In genomic region chr16:82043680-82044584, GRCh38 we compare ENCODE assay signal across 12 cellular contexts. TPM values are rescaled to one million over a fixed set of nuclear protein-coding genes. Genes with fewer than 3 reads are reported as not detected.
A peak's percentile ranks its signal among the peaks of the same experiment; 100 is the strongest.
DNase-seq lines count a peak whose midpoint lies in the region; ATAC-seq and TF ChIP-seq lines count a peak whose summit lies in the region.
"Had no signal": no experiment of that assay in that cellular context is flagged by ENCODE, and none has a peak within 500 bp of the region (broad histone marks: within the 10 kb centered on the region; RNA-seq: fewer than 3 reads in every experiment).

No MANE protein-coding gene starts in this region.

- DNase-seq in HCT116 (ENCODE audit: low read depth, low spot score): no peak
- peak; percentile 87 for DNase-seq in astrocyte of the hippocampus (ENCODE audit: low read depth, low spot score)
- peak; percentile 35 for DNase-seq in kidney epithelial cell (ENCODE audit: low read depth)
- no peak for DNase-seq in upper lobe of right lung
- no peak for DNase-seq in NCI-H146 treated with DMSO at 0.1 percent for 48 hours (lab: John Stamatoyannopoulos, UW; ENCODE audit: unreplicated experiment)
- DNase-seq in anterior cingulate cortex (lab: John Stamatoyannopoulos, UW): no peak
- no peak for DNase-seq in NCI-H1417 treated with DMSO at 0.1 percent for 48 hours (lab: John Stamatoyannopoulos, UW)
- DNase-seq: activated CD8-positive, alpha-beta T cell treated with anti-CD3 and anti-CD28 coated beads for 36 hours; naive thymus-derived CD8-positive, alpha-beta T cell; NCI-H1417; T-helper 17 cell had no signal

- CTCF ChIA-PET in HCT116 (lab: Charles Lee): no interaction called here

- H3K4me3 ChIP-seq in HCT116 (replicated peaks in 1 of 2; ENCODE audit: low read depth in 1 of 2, low read length in 2 of 2) (no peak overlapping the region), kidney epithelial cell (ENCODE audit: low read depth, low read length) (no peak overlapping the region), upper lobe of right lung (no peak overlapping the region)

- H3K27ac ChIP-seq in HCT116 (ENCODE audit: low read depth, low read length) (no peak overlapping the region), upper lobe of right lung (peak overlapping the region; percentile 47)

- no peaks in the 10 kb centered on the region for H3K9me3 ChIP-seq in HCT116 (ENCODE audit: control insufficient read depth in 1 of 2, insufficient read depth in 1 of 2, low read depth in 1 of 2, low read length in 2 of 2)
- H3K9me3 ChIP-seq in upper lobe of right lung: no peaks in the 10 kb centered on the region

- H4K20me1 ChIP-seq in HCT116 (ENCODE audit: insufficient read depth): no peaks in the 10 kb centered on the region

- no peaks in the 10 kb centered on the region for H3K79me2 ChIP-seq in HCT116 (ENCODE audit: insufficient read depth, low read length)

- peaks cover 0 to 5% of the 10 kb centered on the region in 2 experiments; a peak in 1 of 4 replicates for H3K4me1 ChIP-seq in HCT116 (ENCODE audit: control insufficient read depth in 1 of 2, insufficient read depth in 2 of 2, low read length in 2 of 2)
- H3K4me1 ChIP-seq in upper lobe of right lung: peaks cover 5% of the 10 kb centered on the region

- TF ChIP-seq CTCF in HCT116 (IDR thresholded peaks at IDR 0.05 in 2 of 3, conservative IDR thresholded peaks at IDR 0.05 in 1 of 3; ENCODE audit: borderline replicate concordance in 1 of 3, insufficient read depth in 1 of 3, low read depth in 2 of 3, low read length in 2 of 3): no peak
- TF ChIP-seq CTCF in kidney epithelial cell (IDR thresholded peaks at IDR 0.05; ENCODE audit: insufficient read depth, low read length, poor library complexity, severe bottlenecking): no peak
- TF ChIP-seq CTCF in upper lobe of right lung (IDR thresholded peaks at IDR 0.05): no peak

- ATAC-seq in HCT116 (peak; percentile 36; the same call in 1 of the 2 replicates), upper lobe of right lung (peak; percentile 15)
- ATAC-seq: activated CD8-positive, alpha-beta T cell treated with anti-CD3 and anti-CD28 coated beads for 36 hours; activated naive CD4-positive, alpha-beta T cell treated with anti-CD3 and anti-CD28 coated beads, Interleukin-2, amount 50 U/mL, for 72 hours; naive thymus-derived CD8-positive, alpha-beta T cell; T-helper 17 cell had no signal

- TF ChIP-seq POLR2A in HCT116 (IDR thresholded peaks at IDR 0.05; ENCODE audit: borderline replicate concordance, extremely low read depth, insufficient read depth, insufficient read length): no peak

- no peak overlapping the region for H3K4me2 ChIP-seq in HCT116 (ENCODE audit: low read length)

- no peaks in the 10 kb centered on the region for H3K9me2 ChIP-seq in HCT116 (ENCODE audit: insufficient read depth)

- POLR2A ChIA-PET in HCT116 (lab: Charles Lee): no interaction called here

- H2AFZ ChIP-seq in HCT116 (ENCODE audit: low read depth, low read length, poor library complexity, severe bottlenecking): no peak overlapping the region

- H3K27me3 ChIP-seq in HCT116 (ENCODE audit: insufficient read depth, low read length) (peaks cover 57% of the 10 kb centered on the region), kidney epithelial cell (ENCODE audit: control insufficient read depth, insufficient read depth, low read length) (no peaks in the 10 kb centered on the region), upper lobe of right lung (no peaks in the 10 kb centered on the region)

- H3K36me3 ChIP-seq in HCT116 (ENCODE audit: control insufficient read depth in 1 of 2, insufficient read depth in 2 of 2, low read length in 2 of 2) (no peaks in the 10 kb centered on the region), kidney epithelial cell (ENCODE audit: control insufficient read depth, insufficient read depth, low read length) (no peaks in the 10 kb centered on the region), upper lobe of right lung (no peaks in the 10 kb centered on the region)

- H3K9ac ChIP-seq in HCT116 (ENCODE audit: low read length): no peak overlapping the region

- BruUV-seq in HCT116 (replicated peaks; lab: Mats Ljungman, UMichigan): no TSS peak

- intact Hi-C loops in HCT116 (cut with micrococcal nuclease): no loop called here
- intact Hi-C loops in upper lobe of right lung (cut with DNase I): no loop called here

- RAD21 ChIA-PET in HCT116 (lab: Charles Lee; ENCODE audit: low non-redundant PET in 1 of 2, low total read pairs in 2 of 2, uncharacterized antibody in 2 of 2, unreplicated experiment in 2 of 2): no interaction called here

- no peak for TF ChIP-seq RAD21 in HCT116 (IDR thresholded peaks at IDR 0.05; ENCODE audit: low read depth)

TF ChIP-seq in HCT116, 20 proteins besides CTCF, POLR2A, EP300 and RAD21:
- no peak for TF ChIP-seq ATF3 (IDR thresholded peaks at IDR 0.05)

RNA-seq across cellular contexts. Expression of gene HSD17B2, which starts 8.9 kb away (rescaled TPM):
- not detected for total RNA-seq in HCT116 (2021; ENCODE audit: unreplicated experiment)
- not detected in 2 replicates for polyA plus RNA-seq in HCT116 (2012)
- total RNA-seq in kidney epithelial cell: 0.82 TPM in 1 of 2 replicates, not detected in the other
- 3.1 TPM for total RNA-seq in upper lobe of right lung
- total RNA-seq: activated CD8-positive, alpha-beta T cell treated with anti-CD3 and anti-CD28 coated beads for 36 hours; activated naive CD4-positive, alpha-beta T cell treated with anti-CD3 and anti-CD28 coated beads, Interleukin-2, amount 50 U/mL, for 72 hours; naive thymus-derived CD8-positive, alpha-beta T cell; T-helper 17 cell had no signal

RNA-seq across cellular contexts. Expression of gene SDR42E1, which starts 32.7 kb away (rescaled TPM):
- total RNA-seq in HCT116 (2021; ENCODE audit: unreplicated experiment): 17.4 TPM
- polyA plus RNA-seq in HCT116 (2012): 11.0 and 11.9 TPM in 2 replicates
- 9.5 and 15.0 TPM in 2 replicates for total RNA-seq in kidney epithelial cell
- total RNA-seq in upper lobe of right lung: 6.5 TPM

Comparison
In these comparisons a context has a peak if more than half of its experiments do, and no peak if none do; other contexts are left out.
1. DNase-seq: peak in astrocyte of the hippocampus (single experiment) and kidney epithelial cell (single experiment); none in HCT116 (single experiment), upper lobe of right lung (single experiment), NCI-H146 treated with DMSO at 0.1 percent for 48 hours (single experiment), anterior cingulate cortex (0 of 58) and NCI-H1417 treated with DMSO at 0.1 percent for 48 hours (single experiment).